In the genomic region with DNA sequence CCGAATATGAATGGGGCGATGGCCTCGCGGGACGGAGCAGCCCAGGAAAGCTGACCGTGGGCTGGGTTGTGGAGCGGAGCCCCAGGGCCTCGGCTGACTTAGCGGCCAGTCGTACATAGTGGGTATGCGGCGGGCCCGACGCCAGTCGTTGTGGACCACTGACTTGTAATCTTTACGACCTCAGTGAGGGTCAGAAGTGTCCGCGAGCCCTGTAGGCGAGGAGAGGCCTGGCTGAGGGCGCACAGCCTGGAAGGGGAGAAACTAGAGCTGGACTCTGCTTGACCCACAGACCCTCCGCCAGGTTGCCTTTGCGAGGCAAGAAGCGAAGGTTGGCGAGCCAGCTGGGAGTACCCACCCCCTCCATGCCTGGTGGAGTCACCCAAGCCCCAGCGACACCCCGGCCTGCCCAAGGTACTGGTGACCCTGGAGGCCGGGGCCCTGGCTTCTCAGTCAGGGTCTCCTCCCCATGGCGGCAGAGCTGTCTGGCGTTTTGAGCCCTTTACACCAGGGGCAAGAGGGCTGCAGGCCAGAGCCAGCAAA, we compare ENCODE assay signal across 8 cellular contexts. TPM values are rescaled to one million over a fixed set of nuclear protein-coding genes. Genes with fewer than 3 reads are reported as not detected.
A peak's percentile ranks its signal among the peaks of the same experiment; 100 is the strongest.
DNase-seq lines count a peak whose midpoint lies in the region; ATAC-seq, FAIRE-seq and TF ChIP-seq lines count a peak whose summit lies in the region.

No MANE protein-coding gene starts in this region.

- peak overlapping the region; percentile 63 to 99 (median 78) for H3K4me3 ChIP-seq in keratinocyte (ENCODE audit: control insufficient read depth in 2 of 3, extremely low read depth in 1 of 3, insufficient read depth in 2 of 3, low read depth in 1 of 3, low read length in 3 of 3)
- peak overlapping the region; percentile 62 for H3K4me3 ChIP-seq in suprapubic skin

- no peaks in the 10 kb centered on the region for H3K9me1 ChIP-seq in keratinocyte (ENCODE audit: control insufficient read depth, extremely low read depth, insufficient read depth, low read length)

- peaks cover 0 to 4% of the 10 kb centered on the region in 2 experiments for H3K36me3 ChIP-seq in keratinocyte (ENCODE audit: control insufficient read depth in 2 of 2, extremely low read depth in 1 of 2, insufficient read depth in 2 of 2, low read length in 2 of 2)
- H3K36me3 ChIP-seq in suprapubic skin: no peaks in the 10 kb centered on the region

- no peaks in the 10 kb centered on the region for H3K27me3 ChIP-seq in keratinocyte (ENCODE audit: control insufficient read depth, extremely low read depth, insufficient read depth, low read length)
- no peaks in the 10 kb centered on the region for H3K27me3 ChIP-seq in suprapubic skin

- no peak for DNase-seq in activated T-cell treated with anti-CD3 and anti-CD28 coated beads, Interleukin-2, amount 50 U/mL, for 4 hours
- no peak for DNase-seq in activated T-cell treated with anti-CD3 and anti-CD28 coated beads, Interleukin-2, amount 50 U/mL, for 48 hours
- DNase-seq in activated naive CD8-positive, alpha-beta T cell treated with anti-CD3 and anti-CD28 coated beads, Interleukin-2, amount 10 ng/mL, durations not matched to agents 7 days and 5 days: peak; percentile 47
- no peak for DNase-seq in keratinocyte (ENCODE audit: low read depth, low spot score)
- DNase-seq in suprapubic skin (ENCODE audit: low spot score in 2 of 2): peak; percentile 83 to 84
- DNase-seq in amniotic stem cell (lab: John Stamatoyannopoulos, UW): no peak
- no peak for DNase-seq in SIG-M5 (lab: John Stamatoyannopoulos, UW)
- DNase-seq in SK-N-DZ (ENCODE audit: low spot score): no peak

- dilution Hi-C loops in keratinocyte (cut with MboI; ENCODE audit: extremely low pct_ligation_motif_present, low sequenced_read_pairs): no loop called here

- H3K27ac ChIP-seq in keratinocyte (ENCODE audit: control insufficient read depth, insufficient read depth, low read length) (peak overlapping the region; percentile 99), suprapubic skin (peak overlapping the region; percentile 92)

- peak overlapping the region; percentile 84 for H3K4me2 ChIP-seq in keratinocyte (ENCODE audit: control insufficient read depth, extremely low read depth, insufficient read depth, low read depth, low read length)

- TF ChIP-seq POLR2A in suprapubic skin (IDR thresholded peaks at IDR 0.05): no peak

- WGBS in suprapubic skin: 7% methylated on average over 28 of the region's 29 CpGs

- peaks cover 24% of the 10 kb centered on the region for H3K27me3 Mint-ChIP-seq in activated T-cell treated with anti-CD3 and anti-CD28 coated beads, Interleukin-2, amount 50 U/mL, for 4 hours (ENCODE audit: low read depth)
- H3K27me3 Mint-ChIP-seq in activated naive CD8-positive, alpha-beta T cell treated with anti-CD3 and anti-CD28 coated beads, Interleukin-2, amount 10 ng/mL, durations not matched to agents 7 days and 5 days: peaks cover 26% of the 10 kb centered on the region

- H3K9me3 Mint-ChIP-seq in activated T-cell treated with anti-CD3 and anti-CD28 coated beads, Interleukin-2, amount 50 U/mL, for 4 hours: no peaks in the 10 kb centered on the region
- no peaks in the 10 kb centered on the region for H3K9me3 Mint-ChIP-seq in activated naive CD8-positive, alpha-beta T cell treated with anti-CD3 and anti-CD28 coated beads, Interleukin-2, amount 10 ng/mL, durations not matched to agents 7 days and 5 days

- H3K4me1 ChIP-seq in keratinocyte (ENCODE audit: control insufficient read depth, extremely low read depth, insufficient read depth, low read length) (peaks cover 6% of the 10 kb centered on the region), suprapubic skin (peaks cover 20% of the 10 kb centered on the region)

- H3K4me1 Mint-ChIP-seq in activated T-cell treated with anti-CD3 and anti-CD28 coated beads, Interleukin-2, amount 50 U/mL, for 4 hours (ENCODE audit: low read depth): peaks cover 13% of the 10 kb centered on the region
- H3K4me1 Mint-ChIP-seq in activated naive CD8-positive, alpha-beta T cell treated with anti-CD3 and anti-CD28 coated beads, Interleukin-2, amount 10 ng/mL, durations not matched to agents 7 days and 5 days: peaks cover 12% of the 10 kb centered on the region

- peak overlapping the region; percentile 98 for H2AFZ ChIP-seq in keratinocyte (ENCODE audit: control insufficient read depth, low read length)

- peak overlapping the region; percentile 95 for H3K4me3 Mint-ChIP-seq in activated T-cell treated with anti-CD3 and anti-CD28 coated beads, Interleukin-2, amount 50 U/mL, for 4 hours
- peak overlapping the region; percentile 90 for H3K4me3 Mint-ChIP-seq in activated naive CD8-positive, alpha-beta T cell treated with anti-CD3 and anti-CD28 coated beads, Interleukin-2, amount 10 ng/mL, durations not matched to agents 7 days and 5 days

- TF ChIP-seq CTCF in keratinocyte (optimal IDR thresholded peaks at IDR 0.05 in 1 of 3, IDR thresholded peaks at IDR 0.05 in 1 of 3, conservative IDR thresholded peaks at IDR 0.05 in 1 of 3; ENCODE audit: extremely low read depth in 1 of 3, insufficient read depth in 2 of 3, low read length in 3 of 3) (no peak), suprapubic skin (IDR thresholded peaks at IDR 0.05) (no peak)

- POLR2A ChIA-PET in activated naive CD8-positive, alpha-beta T cell treated with anti-CD3 and anti-CD28 coated beads, Interleukin-2, amount 10 ng/mL, durations not matched to agents 7 days and 5 days (lab: Charles Lee): interaction anchor here (0.7 to 2.6 kb wide), 9 partner anchors 9 to 242 kb away, joined by 3 to 18 read pairs (median 7); a partner anchor contains a TSS

- no peak for TF ChIP-seq EP300 in suprapubic skin (IDR thresholded peaks at IDR 0.05)

- no peak for FAIRE-seq in keratinocyte (lab: Jason Lieb, UNC)

- H3K9me3 ChIP-seq in keratinocyte (ENCODE audit: control insufficient read depth, low read depth, low read length) (no peaks in the 10 kb centered on the region), suprapubic skin (no peaks in the 10 kb centered on the region)

- peaks cover 14% of the 10 kb centered on the region for H3K79me2 ChIP-seq in keratinocyte (ENCODE audit: control insufficient read depth, insufficient read depth, low read length)

- H3K27ac Mint-ChIP-seq in activated naive CD8-positive, alpha-beta T cell treated with anti-CD3 and anti-CD28 coated beads, Interleukin-2, amount 10 ng/mL, durations not matched to agents 7 days and 5 days: peak overlapping the region; percentile 95

- H3K36me3 Mint-ChIP-seq in activated T-cell treated with anti-CD3 and anti-CD28 coated beads, Interleukin-2, amount 50 U/mL, for 4 hours (ENCODE audit: insufficient read depth): no peaks in the 10 kb centered on the region
- H3K36me3 Mint-ChIP-seq in activated naive CD8-positive, alpha-beta T cell treated with anti-CD3 and anti-CD28 coated beads, Interleukin-2, amount 10 ng/mL, durations not matched to agents 7 days and 5 days: no peaks in the 10 kb centered on the region

- H4K20me1 ChIP-seq in keratinocyte (ENCODE audit: control insufficient read depth, extremely low read depth, insufficient read depth, low read length): no peaks in the 10 kb centered on the region

- no peak for ATAC-seq in activated T-cell treated with anti-CD3 and anti-CD28 coated beads, Interleukin-2, amount 50 U/mL, for 4 hours
- no peak for ATAC-seq in activated naive CD8-positive, alpha-beta T cell treated with anti-CD3 and anti-CD28 coated beads, Interleukin-2, amount 10 ng/mL, durations not matched to agents 7 days and 5 days (ENCODE audit: low read depth)

- H3K9ac ChIP-seq in keratinocyte (ENCODE audit: control insufficient read depth, extremely low read depth, insufficient read depth, low read length): peak overlapping the region; percentile 100

RNA-seq across cellular contexts. Expression of a gene that starts 15.6 kb away (rescaled TPM):
- total RNA-seq in activated T-cell treated with anti-CD3 and anti-CD28 coated beads, Interleukin-2, amount 50 U/mL, for 4 hours: 100 to 1,000 TPM; 198 to 211 (median 204) TPM
- 100 to 1,000 TPM; 287 to 316 TPM for total RNA-seq in activated naive CD8-positive, alpha-beta T cell treated with anti-CD3 and anti-CD28 coated beads, Interleukin-2, amount 10 ng/mL, durations not matched to agents 7 days and 5 days
- 166 to 185 TPM (median 179 TPM) in 3 replicates for polyA plus RNA-seq in keratinocyte
- 369 TPM for polyA plus RNA-seq in keratinocyte (2011; ENCODE audit: low read depth)
- polyA plus RNA-seq in keratinocyte (2011; cell fraction: cytosol; rRNA removed): 99.9 and 122 TPM in 2 replicates
- 1,037 and 1,053 TPM in 2 replicates for polyA plus RNA-seq in keratinocyte (2011; cell fraction: nucleus; rRNA removed)
- polyA plus RNA-seq in keratinocyte (2012; ENCODE audit: low replicate concordance): 207 and 398 TPM in 2 replicates
- polyA minus RNA-seq in keratinocyte: 553 to 1,216 TPM (median 812 TPM) in 3 replicates
- 251 TPM for polyA minus RNA-seq in keratinocyte (2011; cell fraction: cytosol; rRNA and poly(A)+ RNA removed)
- polyA minus RNA-seq in keratinocyte (2011; cell fraction: nucleus; rRNA and poly(A)+ RNA removed): 1,725 and 2,247 TPM in 2 replicates
- 100 to 1,000 TPM; 556 to 753 (median 634) TPM for total RNA-seq in suprapubic skin
- polyA plus RNA-seq in SK-N-DZ (2014; cell fraction: cytosol; rRNA removed): 86.0 and 102 TPM in 2 replicates
- polyA plus RNA-seq in SK-N-DZ (2014; cell fraction: nucleus; rRNA removed): 93.2 and 101 TPM in 2 replicates

Comparison
In these comparisons a context has a peak if more than half of its experiments do, and no peak if none do; other contexts are left out.
1. DNase-seq: peak in activated naive CD8-positive, alpha-beta T cell treated with anti-CD3 and anti-CD28 coated beads, Interleukin-2, amount 10 ng/mL, durations not matched to agents 7 days and 5 days (single experiment) and suprapubic skin (2 of 2); none in activated T-cell treated with anti-CD3 and anti-CD28 coated beads, Interleukin-2, amount 50 U/mL, for 4 hours (single experiment), activated T-cell treated with anti-CD3 and anti-CD28 coated beads, Interleukin-2, amount 50 U/mL, for 48 hours (0 of 2), keratinocyte (single experiment), amniotic stem cell (single experiment), SIG-M5 (single experiment) and SK-N-DZ (single experiment).